1 cellular context compared by ENCODE assay signal in the genomic region with DNA sequence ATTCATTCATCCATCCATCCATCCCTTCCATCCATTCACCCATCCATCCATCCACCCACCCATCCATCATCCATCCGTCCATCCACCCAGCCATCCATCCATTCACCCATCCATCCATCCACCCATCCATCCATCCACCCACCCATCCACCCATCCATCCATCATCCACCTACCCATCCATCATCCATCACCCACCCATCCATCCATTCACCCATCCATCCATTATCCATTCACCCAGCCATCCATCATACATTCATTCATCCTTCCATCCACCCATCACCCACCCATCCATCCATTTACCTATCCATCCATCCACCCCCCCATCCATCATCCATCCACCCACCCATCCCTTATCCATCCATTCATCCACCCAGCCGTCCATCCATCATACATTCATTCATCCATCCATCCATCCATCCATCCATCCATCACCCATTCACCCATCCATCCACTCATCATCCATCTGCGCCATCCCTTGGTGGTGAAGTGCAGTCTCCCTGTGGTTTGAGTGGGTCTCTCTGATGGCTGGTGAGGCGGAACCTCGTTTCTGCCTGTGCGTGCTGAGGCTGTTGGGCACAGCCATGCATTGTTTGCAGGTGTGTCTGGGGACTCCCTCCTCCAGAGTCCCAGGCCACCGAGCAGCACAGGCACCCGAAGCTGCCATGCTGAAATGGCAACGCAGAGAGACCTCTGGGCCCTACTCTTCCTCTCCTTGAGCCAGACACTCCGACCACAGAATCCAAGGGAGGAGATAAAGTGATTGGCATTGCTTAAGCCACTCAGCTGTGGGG.
TF ChIP-seq lines count a peak whose summit lies in the region.

No MANE protein-coding gene starts in this region.

TF ChIP-seq in HEK293, 187 proteins besides CTCF, POLR2A, EP300 and RAD21 (continued from another document):
- TF ChIP-seq ZBTB11 (tag by site-specific recombination; conservative IDR thresholded peaks at IDR 0.05; ENCODE audit: low read depth) (no peak), KLF8 (tag by site-specific recombination; IDR thresholded peaks at IDR 0.05) (no peak), ZNF248 (tag by site-specific recombination; IDR thresholded peaks at IDR 0.05) (peak; percentile 44; the same call in 1 of the 2 replicates), KLF1 (tag by site-specific recombination; IDR thresholded peaks at IDR 0.05) (no peak; the same call in 1 of the 2 replicates), ZNF202 (tag by site-specific recombination; IDR thresholded peaks at IDR 0.05; ENCODE audit: borderline replicate concordance) (no peak), HOXD13 (CRISPR knock-in tag; IDR thresholded peaks at IDR 0.05; ENCODE audit: borderline replicate concordance) (no peak), ZNF404 (tag by site-specific recombination; IDR thresholded peaks at IDR 0.05) (no peak), ZBTB26 (tag by site-specific recombination; optimal IDR thresholded peaks at IDR 0.05) (no peak), ZNF701 (tag by site-specific recombination; IDR thresholded peaks at IDR 0.05) (no peak), GLIS2 (tag by site-specific recombination; IDR thresholded peaks at IDR 0.05) (no peak), ZBTB20 (tag by site-specific recombination; IDR thresholded peaks at IDR 0.05) (no peak), BCL6B (tag by site-specific recombination; IDR thresholded peaks at IDR 0.05) (no peak), ZNF132 (tag by site-specific recombination; IDR thresholded peaks at IDR 0.05; ENCODE audit: borderline replicate concordance) (no peak), GFI1B (tag by site-specific recombination; IDR thresholded peaks at IDR 0.05) (no peak), ZFHX2 (tag by site-specific recombination; conservative IDR thresholded peaks at IDR 0.05) (0 out of 2 replicates have a peak, but pooled peaks have one; percentile 26), ZNF660 (tag by site-specific recombination; IDR thresholded peaks at IDR 0.05) (no peak), ZNF501 (tag by site-specific recombination; IDR thresholded peaks at IDR 0.05) (no peak), GLI2 (tag by site-specific recombination; IDR thresholded peaks at IDR 0.05; ENCODE audit: borderline replicate concordance, low read depth) (no peak), ZNF169 (tag by site-specific recombination; IDR thresholded peaks at IDR 0.05) (no peak)
- TF ChIP-seq, protein P1, sequence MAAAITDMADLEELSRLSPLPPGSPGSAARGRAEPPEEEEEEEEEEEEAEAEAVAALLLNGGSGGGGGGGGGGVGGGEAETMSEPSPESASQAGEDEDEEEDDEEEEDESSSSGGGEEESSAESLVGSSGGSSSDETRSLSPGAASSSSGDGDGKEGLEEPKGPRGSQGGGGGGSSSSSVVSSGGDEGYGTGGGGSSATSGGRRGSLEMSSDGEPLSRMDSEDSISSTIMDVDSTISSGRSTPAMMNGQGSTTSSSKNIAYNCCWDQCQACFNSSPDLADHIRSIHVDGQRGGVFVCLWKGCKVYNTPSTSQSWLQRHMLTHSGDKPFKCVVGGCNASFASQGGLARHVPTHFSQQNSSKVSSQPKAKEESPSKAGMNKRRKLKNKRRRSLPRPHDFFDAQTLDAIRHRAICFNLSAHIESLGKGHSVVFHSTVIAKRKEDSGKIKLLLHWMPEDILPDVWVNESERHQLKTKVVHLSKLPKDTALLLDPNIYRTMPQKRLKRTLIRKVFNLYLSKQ (tag by site-specific recombination; IDR thresholded peaks at IDR 0.05; ENCODE audit: borderline replicate concordance) = no peak
- TF ChIP-seq, protein P2, sequence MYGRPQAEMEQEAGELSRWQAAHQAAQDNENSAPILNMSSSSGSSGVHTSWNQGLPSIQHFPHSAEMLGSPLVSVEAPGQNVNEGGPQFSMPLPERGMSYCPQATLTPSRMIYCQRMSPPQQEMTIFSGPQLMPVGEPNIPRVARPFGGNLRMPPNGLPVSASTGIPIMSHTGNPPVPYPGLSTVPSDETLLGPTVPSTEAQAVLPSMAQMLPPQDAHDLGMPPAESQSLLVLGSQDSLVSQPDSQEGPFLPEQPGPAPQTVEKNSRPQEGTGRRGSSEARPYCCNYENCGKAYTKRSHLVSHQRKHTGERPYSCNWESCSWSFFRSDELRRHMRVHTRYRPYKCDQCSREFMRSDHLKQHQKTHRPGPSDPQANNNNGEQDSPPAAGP (tag by site-specific recombination; IDR thresholded peaks at IDR 0.05) = no peak
